ENCODE assay signal across 25 cellular contexts in the genomic region with DNA sequence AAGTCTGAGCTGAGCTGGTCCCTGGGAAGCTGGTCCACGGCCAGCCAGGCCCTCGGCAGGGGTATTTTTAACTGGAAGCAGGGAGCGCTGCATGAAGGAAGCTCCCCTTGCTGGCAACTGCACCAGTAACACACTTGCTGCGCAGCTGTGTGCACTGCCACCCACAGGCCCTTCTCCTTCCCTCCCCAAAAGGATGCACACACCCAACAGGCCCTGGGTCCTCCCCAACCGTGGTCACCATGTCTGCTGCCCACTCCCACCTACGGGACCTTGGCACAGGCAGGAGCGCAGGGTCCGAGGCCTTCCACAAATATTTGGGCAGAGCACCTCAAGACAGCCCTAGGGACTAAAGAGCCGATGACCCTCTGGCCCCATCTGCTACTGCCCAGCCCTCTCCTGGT.
"Had no signal": no experiment of that assay in that cellular context is flagged by ENCODE, and none has a peak within 500 bp of the region (broad histone marks: within the 10 kb centered on the region; RNA-seq: fewer than 3 reads in every experiment).

No MANE protein-coding gene starts in this region.

- H3K4me3 Mint-ChIP-seq: activated CD4-positive, alpha-beta memory T cell treated with anti-CD3 and anti-CD28 coated beads, Interleukin-2, amount 10 ng/mL, durations not matched to agents 7 days and 5 days; activated CD4-positive, alpha-beta T cell treated with anti-CD3 and anti-CD28 coated beads, Interleukin-2, amount 10 ng/mL, durations not matched to agents 7 days and 5 days; activated T-cell treated with anti-CD3 and anti-CD28 coated beads, Interleukin-2, amount 50 U/mL, for 4 hours; activated T-helper 17 cell treated with anti-CD3 and anti-CD28 coated beads, Interleukin-2, amount 50 U/mL, for 72 hours; dendritic cell treated with granulocyte-macrophage colony-stimulating factor and Interleukin-4, amounts not matched to agents 40 ng/mL and 50 ng/mL, for 4 days; naive B cell; nephron progenitor cell; stimulated activated effector memory CD8-positive, alpha-beta T cell treated with anti-CD3 and anti-CD28 coated beads, Interleukin-12 subunit alpha, Interleukin-12 subunit beta, amount 100 ng/mL, for 72 hours; stimulated activated naive CD8-positive, alpha-beta T cell treated with anti-CD3 and anti-CD28 coated beads, Interleukin-15, amount 100 ng/mL, for 72 hours had no signal

- H3K36me3 ChIP-seq: esophagus muscularis mucosa, left lung, thyroid gland had no signal

- H3K27ac Mint-ChIP-seq: activated CD4-positive, alpha-beta memory T cell treated with anti-CD3 and anti-CD28 coated beads, Interleukin-2, amount 10 ng/mL, durations not matched to agents 7 days and 5 days; activated CD4-positive, alpha-beta T cell treated with anti-CD3 and anti-CD28 coated beads, Interleukin-2, amount 10 ng/mL, durations not matched to agents 7 days and 5 days; activated T-helper 17 cell treated with anti-CD3 and anti-CD28 coated beads, Interleukin-2, amount 50 U/mL, for 72 hours; dendritic cell treated with granulocyte-macrophage colony-stimulating factor and Interleukin-4, amounts not matched to agents 40 ng/mL and 50 ng/mL, for 4 days; stimulated activated effector memory CD8-positive, alpha-beta T cell treated with anti-CD3 and anti-CD28 coated beads, Interleukin-12 subunit alpha, Interleukin-12 subunit beta, amount 100 ng/mL, for 72 hours; stimulated activated naive CD8-positive, alpha-beta T cell treated with anti-CD3 and anti-CD28 coated beads, Interleukin-15, amount 100 ng/mL, for 72 hours had no signal

- H3K4me1 Mint-ChIP-seq: activated CD4-positive, alpha-beta memory T cell treated with anti-CD3 and anti-CD28 coated beads, Interleukin-2, amount 10 ng/mL, durations not matched to agents 7 days and 5 days; activated CD4-positive, alpha-beta T cell treated with anti-CD3 and anti-CD28 coated beads, Interleukin-2, amount 10 ng/mL, durations not matched to agents 7 days and 5 days; activated T-helper 17 cell treated with anti-CD3 and anti-CD28 coated beads, Interleukin-2, amount 50 U/mL, for 72 hours; naive B cell; stimulated activated effector memory CD8-positive, alpha-beta T cell treated with anti-CD3 and anti-CD28 coated beads, Interleukin-12 subunit alpha, Interleukin-12 subunit beta, amount 100 ng/mL, for 72 hours; stimulated activated naive CD8-positive, alpha-beta T cell treated with anti-CD3 and anti-CD28 coated beads, Interleukin-15, amount 100 ng/mL, for 72 hours had no signal

- H3K9me3 Mint-ChIP-seq: activated CD4-positive, alpha-beta memory T cell treated with anti-CD3 and anti-CD28 coated beads, Interleukin-2, amount 10 ng/mL, durations not matched to agents 7 days and 5 days; activated CD4-positive, alpha-beta T cell treated with anti-CD3 and anti-CD28 coated beads, Interleukin-2, amount 10 ng/mL, durations not matched to agents 7 days and 5 days; activated T-cell treated with anti-CD3 and anti-CD28 coated beads, Interleukin-2, amount 50 U/mL, for 4 hours; activated T-helper 17 cell treated with anti-CD3 and anti-CD28 coated beads, Interleukin-2, amount 50 U/mL, for 72 hours; dendritic cell treated with granulocyte-macrophage colony-stimulating factor and Interleukin-4, amounts not matched to agents 40 ng/mL and 50 ng/mL, for 4 days; nephron progenitor cell; stimulated activated effector memory CD8-positive, alpha-beta T cell treated with anti-CD3 and anti-CD28 coated beads, Interleukin-12 subunit alpha, Interleukin-12 subunit beta, amount 100 ng/mL, for 72 hours; stimulated activated naive CD8-positive, alpha-beta T cell treated with anti-CD3 and anti-CD28 coated beads, Interleukin-15, amount 100 ng/mL, for 72 hours had no signal

- DNase-seq: activated CD4-positive, alpha-beta memory T cell treated with anti-CD3 and anti-CD28 coated beads, Interleukin-2, amount 10 ng/mL, durations not matched to agents 7 days and 5 days; activated CD4-positive, alpha-beta T cell treated with anti-CD3 and anti-CD28 coated beads for 1 hour; activated CD4-positive, alpha-beta T cell treated with anti-CD3 and anti-CD28 coated beads, Interleukin-2, amount 10 ng/mL, durations not matched to agents 7 days and 5 days; activated gamma-delta T cell treated with Interleukin-2 at 50 U/mL for 16 hours; activated naive CD4-positive, alpha-beta T cell treated with anti-CD3 and anti-CD28 coated beads, Interleukin-2, amount 50 U/mL, for 16 hours; activated T-cell treated with anti-CD3 and anti-CD28 coated beads, Interleukin-2, amount 50 U/mL, for 4 hours; amniotic stem cell; central memory CD4-positive, alpha-beta T cell; effector CD4-positive, alpha-beta T cell; foreskin keratinocyte; kidney glomerular epithelial cell; left lung; mammary epithelial cell; naive B cell; small intestine; stimulated activated CD4-positive, alpha-beta T cell treated with anti-CD3 and anti-CD28 coated beads, Interleukin-4, amount 100 ng/mL, for 24 hours; stimulated activated naive CD8-positive, alpha-beta T cell treated with anti-CD3 and anti-CD28 coated beads, Interleukin-15, amount 100 ng/mL, for 72 hours; T-helper 2 cell; thyroid gland had no signal

- H3K27ac ChIP-seq: esophagus muscularis mucosa, foreskin keratinocyte, left lung, thyroid gland had no signal

- H3K9me3 ChIP-seq: esophagus muscularis mucosa, left lung, thyroid gland had no signal

- H3K27me3 Mint-ChIP-seq: stimulated activated naive CD8-positive, alpha-beta T cell treated with anti-CD3 and anti-CD28 coated beads, Interleukin-15, amount 100 ng/mL, for 72 hours had no signal

- ATAC-seq: activated T-cell treated with anti-CD3 and anti-CD28 coated beads, Interleukin-2, amount 50 U/mL, for 4 hours; activated T-helper 17 cell treated with anti-CD3 and anti-CD28 coated beads, Interleukin-2, amount 50 U/mL, for 72 hours; left lung; sciatic nerve; stimulated activated effector memory CD8-positive, alpha-beta T cell treated with anti-CD3 and anti-CD28 coated beads, Interleukin-12 subunit alpha, Interleukin-12 subunit beta, amount 100 ng/mL, for 72 hours; stimulated activated naive CD8-positive, alpha-beta T cell treated with anti-CD3 and anti-CD28 coated beads, Interleukin-15, amount 100 ng/mL, for 72 hours had no signal

- H3K36me3 Mint-ChIP-seq: stimulated activated effector memory CD8-positive, alpha-beta T cell treated with anti-CD3 and anti-CD28 coated beads, Interleukin-12 subunit alpha, Interleukin-12 subunit beta, amount 100 ng/mL, for 72 hours had no signal

- H3K4me3 ChIP-seq: esophagus muscularis mucosa, left lung, thyroid gland had no signal

- H3K27me3 ChIP-seq: foreskin keratinocyte, thyroid gland had no signal

- H3K4me1 ChIP-seq: left lung had no signal
